Comparison of ENCODE assay signal across 19 cellular contexts in genomic region chr2:24104906-24105305, GRCh38. TPM values are rescaled to one million over a fixed set of nuclear protein-coding genes. Genes with fewer than 3 reads are reported as not detected.
"Had no signal": no experiment of that assay in that cellular context is flagged by ENCODE, and none has a peak within 500 bp of the region (broad histone marks: within the 10 kb centered on the region; RNA-seq: fewer than 3 reads in every experiment).

No MANE protein-coding gene starts in this region.

- FAIRE-seq: endothelial cell of umbilical vein, TTC549 had no signal

- ATAC-seq: body of pancreas; gastroesophageal sphincter; naive thymus-derived CD8-positive, alpha-beta T cell had no signal

- H3K4me3 Mint-ChIP-seq: activated naive CD4-positive, alpha-beta T cell treated with anti-CD3 and anti-CD28 coated beads, Interleukin-2, amount 10 ng/mL, durations not matched to agents 7 days and 5 days; naive thymus-derived CD8-positive, alpha-beta T cell had no signal

- H3K27me3 Mint-ChIP-seq: activated naive CD4-positive, alpha-beta T cell treated with anti-CD3 and anti-CD28 coated beads, Interleukin-2, amount 10 ng/mL, durations not matched to agents 7 days and 5 days; naive thymus-derived CD8-positive, alpha-beta T cell had no signal

- H3K4me1 Mint-ChIP-seq: activated naive CD4-positive, alpha-beta T cell treated with anti-CD3 and anti-CD28 coated beads, Interleukin-2, amount 10 ng/mL, durations not matched to agents 7 days and 5 days had no signal

- H3K27ac Mint-ChIP-seq: activated naive CD4-positive, alpha-beta T cell treated with anti-CD3 and anti-CD28 coated beads, Interleukin-2, amount 10 ng/mL, durations not matched to agents 7 days and 5 days; activated T-helper 2 cell treated with anti-CD3 and anti-CD28 coated beads, Interferon-gamma antibody, Interleukin-2, Interleukin-4, amounts not matched to agents 10 μg/mL and 5 μg/mL and 100 μg/mL, durations not matched to agents 14 hours and 24 hours and 36 hours had no signal

- DNase-seq: activated CD4-positive, alpha-beta T cell treated with anti-CD3 and anti-CD28 coated beads, Interleukin-2, amount 50 U/mL, for 1 hour; activated CD4-positive, CD25-positive, alpha-beta regulatory T cell; activated naive CD4-positive, alpha-beta T cell treated with anti-CD3 and anti-CD28 coated beads, Interleukin-2, amount 10 ng/mL, durations not matched to agents 7 days and 5 days; activated T-cell treated with anti-CD3 and anti-CD28 coated beads for 4 hours; body of pancreas; central memory CD4-positive, alpha-beta T cell; effector CD4-positive, alpha-beta T cell; hippocampal formation; naive thymus-derived CD8-positive, alpha-beta T cell; stimulated activated naive CD4-positive, alpha-beta T cell; substantia nigra; T-helper 2 cell; transverse colon had no signal

RNA-seq across cellular contexts. Expression of gene PFN4, which starts 18.2 kb away (rescaled TPM):
- total RNA-seq: body of pancreas; mononuclear cell; naive thymus-derived CD8-positive, alpha-beta T cell; smooth muscle cell had no signal
- polyA plus RNA-seq: naive thymus-derived CD8-positive, alpha-beta T cell had no signal
